In the genomic region with DNA sequence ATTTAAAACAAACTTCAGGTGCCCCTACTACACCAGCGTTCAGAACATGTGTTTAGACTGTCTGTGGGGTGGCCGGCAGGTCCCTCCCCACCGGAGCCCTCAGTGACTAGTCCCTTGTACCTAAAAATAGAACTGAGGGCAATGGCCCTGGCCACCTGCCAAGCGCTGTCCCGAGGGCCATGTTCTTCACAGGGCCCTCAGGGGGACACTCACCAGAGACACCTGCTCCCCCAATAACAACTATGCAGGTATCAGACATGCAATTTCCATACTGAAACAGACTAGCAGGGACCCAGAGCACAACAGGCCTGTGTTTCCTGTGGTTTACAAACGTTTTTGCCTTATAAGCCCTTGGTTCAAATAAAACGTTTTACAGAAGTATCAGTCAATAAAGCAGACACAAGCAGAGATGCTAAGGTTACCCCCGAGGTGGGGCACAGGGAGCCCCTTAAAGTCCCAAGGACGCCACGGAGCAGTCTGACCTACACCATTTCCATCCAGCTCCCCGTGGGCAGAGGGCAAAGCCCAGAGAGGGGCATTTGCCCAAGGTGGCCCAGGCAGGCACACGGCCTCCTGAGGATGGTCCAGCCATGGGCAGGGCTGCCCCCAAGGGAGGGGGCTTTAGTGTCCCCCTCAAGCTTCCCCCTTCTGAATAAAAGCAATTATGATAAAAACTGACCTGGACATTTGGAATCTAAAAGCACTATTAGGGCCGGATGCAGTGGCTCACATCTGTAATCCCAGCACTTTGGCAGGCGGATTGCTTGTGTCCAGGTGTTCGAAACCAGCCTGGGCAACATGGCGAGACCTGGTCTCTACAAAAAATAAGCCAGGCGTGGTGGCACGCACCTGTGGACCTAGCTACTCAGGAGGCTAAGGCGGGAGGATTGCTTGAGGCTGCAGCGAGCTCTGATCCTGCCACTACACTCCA, we compare ENCODE assay signal across 12 cellular contexts. TPM values are rescaled to one million over a fixed set of nuclear protein-coding genes. Genes with fewer than 3 reads are reported as not detected.
DNase-seq lines count a peak whose midpoint lies in the region; ATAC-seq and TF ChIP-seq lines count a peak whose summit lies in the region.
"Had no signal": no experiment of that assay in that cellular context is flagged by ENCODE, and none has a peak within 500 bp of the region (broad histone marks: within the 10 kb centered on the region; RNA-seq: fewer than 3 reads in every experiment).

No MANE protein-coding gene starts in this region.

- peak overlapping the region in 3 of 5 experiments; percentile 27 to 75 (median 54) for H3K27ac Mint-ChIP-seq in brain

- peak; percentile 48 to 82 (median 49) for DNase-seq in NCI-H1417 (lab: John Stamatoyannopoulos, UW)
- no peak for DNase-seq in NCI-H1417 treated with DMSO at 0.1 percent for 48 hours (lab: John Stamatoyannopoulos, UW)
- DNase-seq in thyroid gland = peak; percentile 15 to 22
- no peak for DNase-seq in DMS 273 treated with DMSO at 0.1 percent for 48 hours (lab: John Stamatoyannopoulos, UW)
- no peak for DNase-seq in GM19238 (ENCODE audit: insufficient read length, low spot score)
- no peak for DNase-seq in DMS 273 (lab: John Stamatoyannopoulos, UW; ENCODE audit: unreplicated experiment)
- DNase-seq: mucosa of descending colon, SW 1271 had no signal

- H3K36me3 ChIP-seq in thyroid gland = no peaks in the 10 kb centered on the region

- H3K4me1 Mint-ChIP-seq in brain = peaks cover 24% of the 10 kb centered on the region

- 62 to 66% methylated on average over 18 to 19 of the region's 20 CpGs for WGBS in thyroid gland, 2 donors

- no peak overlapping the region for H3K27ac ChIP-seq in thyroid gland
- H3K27ac ChIP-seq: 22Rv1 had no signal

- no peaks in the 10 kb centered on the region for H3K27me3 Mint-ChIP-seq in brain

- ATAC-seq in HG03520 (IDR thresholded peaks at IDR 0.05; ENCODE audit: unreplicated experiment) = peak; percentile 41

- TF ChIP-seq POLR2A in thyroid gland (IDR thresholded peaks at IDR 0.05) = no peak

- no peaks in the 10 kb centered on the region for H3K9me3 ChIP-seq in thyroid gland
- H3K9me3 ChIP-seq: mucosa of descending colon had no signal

- no peak for TF ChIP-seq CTCF in brain (conservative IDR thresholded peaks at IDR 0.05)
- TF ChIP-seq CTCF in thyroid gland (IDR thresholded peaks at IDR 0.05) = no peak

- H3K4me3 Mint-ChIP-seq in brain = no peak overlapping the region

- H3K27me3 ChIP-seq in thyroid gland = no peaks in the 10 kb centered on the region

- no peaks in the 10 kb centered on the region for H3K9me3 Mint-ChIP-seq in brain

- intact Hi-C loops in thyroid gland (cut with DNase I) = no loop called here

- H3K36me3 Mint-ChIP-seq in brain = no peaks in the 10 kb centered on the region

- H3K4me1 ChIP-seq in thyroid gland = no peaks in the 10 kb centered on the region

- H3K4me3 ChIP-seq in thyroid gland (replicated peaks in 1 of 3) = no peak overlapping the region
- H3K4me3 ChIP-seq: mucosa of descending colon had no signal

RNA-seq across cellular contexts. Expression of a gene that starts 0.9 kb away (rescaled TPM):
- 0.98 TPM for polyA plus RNA-seq in brain (ENCODE audit: insufficient read depth, low read depth, low replicate concordance)
- under 1 TPM in 3 of 4 donors, not detected in 1; 0.10 to 0.27 (median 0.11) TPM for total RNA-seq in thyroid gland
- total RNA-seq: epithelial cell of proximal tubule had no signal

RNA-seq across cellular contexts. Expression of a gene that starts 59.6 kb away (rescaled TPM):
- polyA plus RNA-seq in brain (ENCODE audit: insufficient read depth, low read depth, low replicate concordance) = 8.8 TPM
- 1 to 10 TPM in 3 of 4 donors, under 1 TPM in 1; 0.27 to 4.0 (median 1.7) TPM for total RNA-seq in thyroid gland

Comparison
In these comparisons a context has a peak if more than half of its experiments do, and no peak if none do; other contexts are left out.
1. DNase-seq: peak in NCI-H1417 (3 of 3) and thyroid gland (2 of 2); none in NCI-H1417 treated with DMSO at 0.1 percent for 48 hours (single experiment), DMS 273 treated with DMSO at 0.1 percent for 48 hours (single experiment), GM19238 (single experiment) and DMS 273 (single experiment).